Comparison of ENCODE assay signal across 25 cellular contexts in genomic region chr6:57278570-57278969, GRCh38.
"Had no signal": no experiment of that assay in that cellular context is flagged by ENCODE, and none has a peak within 500 bp of the region (broad histone marks: within the 10 kb centered on the region; RNA-seq: fewer than 3 reads in every experiment).

No MANE protein-coding gene starts in this region.

- H3K27ac Mint-ChIP-seq: mesothelial cell of epicardium; naive B cell; natural killer cell; progenitor cell of endocrine pancreas; stimulated activated memory B cell treated with anti-CD40 and anti-IgM and Interleukin-4, amounts not matched to agents 10 μg/mL and 1 μg/mL and 100 μg/mL, for 72 hours; stimulated activated naive CD8-positive, alpha-beta T cell treated with anti-CD3 and anti-CD28 coated beads, Interleukin-15, amount 100 ng/mL, for 72 hours; type B pancreatic cell had no signal

- H3K4me3 ChIP-seq: heart right ventricle, hepatocyte, left ventricle myocardium inferior, lung, tibial nerve, vagina had no signal

- H3K27me3 ChIP-seq: hepatocyte, tibial nerve, vagina had no signal

- H2AFZ ChIP-seq: hepatocyte, parathyroid adenoma had no signal

- H3K4me1 Mint-ChIP-seq: naive B cell; natural killer cell; stimulated activated memory B cell treated with anti-CD40 and anti-IgM and Interleukin-4, amounts not matched to agents 10 μg/mL and 1 μg/mL and 100 μg/mL, for 72 hours; stimulated activated naive CD8-positive, alpha-beta T cell treated with anti-CD3 and anti-CD28 coated beads, Interleukin-15, amount 100 ng/mL, for 72 hours had no signal

- H3K9me3 Mint-ChIP-seq: naive B cell; natural killer cell; stimulated activated memory B cell treated with anti-CD40 and anti-IgM and Interleukin-4, amounts not matched to agents 10 μg/mL and 1 μg/mL and 100 μg/mL, for 72 hours; stimulated activated naive CD8-positive, alpha-beta T cell treated with anti-CD3 and anti-CD28 coated beads, Interleukin-15, amount 100 ng/mL, for 72 hours; type B pancreatic cell had no signal

- DNase-seq: heart right ventricle; islet precursor cell; left ventricle myocardium inferior; mesendoderm; naive B cell; natural killer cell; retina; right cardiac atrium; small intestine; stimulated activated CD4-positive, alpha-beta T cell treated with anti-CD3 and anti-CD28 coated beads, Interleukin-1b, Interleukin-23, amount 100 ng/mL, for 48 hours; stimulated activated CD4-positive, alpha-beta T cell treated with anti-CD3 and anti-CD28 coated beads, Interleukin-2, amount 100 ng/mL, for 48 hours; stimulated activated CD4-positive, alpha-beta T cell treated with anti-CD3 and anti-CD28 coated beads, Interleukin-4, amount 100 ng/mL, for 4 hours; stimulated activated CD8-positive, alpha-beta memory T cell treated with anti-CD3 and anti-CD28 coated beads, Interleukin-4, amount 100 ng/mL, for 48 hours; stimulated activated naive CD4-positive, alpha-beta T cell treated with Interleukin-2 at 50 U/mL for 16 hours; stimulated activated naive CD8-positive, alpha-beta T cell treated with anti-CD3 and anti-CD28 coated beads, Interleukin-15, amount 100 ng/mL, for 72 hours; substantia nigra had no signal

- H3K4me1 ChIP-seq: heart right ventricle, left ventricle myocardium inferior, parathyroid adenoma, tibial nerve had no signal

- H3K9me3 ChIP-seq: heart right ventricle, left ventricle myocardium inferior, tibial nerve, vagina had no signal

- H3K4me2 ChIP-seq: hepatocyte had no signal

- H3K36me3 Mint-ChIP-seq: mesothelial cell of epicardium; naive B cell; natural killer cell; stimulated activated memory B cell treated with anti-CD40 and anti-IgM and Interleukin-4, amounts not matched to agents 10 μg/mL and 1 μg/mL and 100 μg/mL, for 72 hours; type B pancreatic cell had no signal

- H3K79me2 ChIP-seq: hepatocyte, parathyroid adenoma had no signal

- H3K4me3 Mint-ChIP-seq: mesothelial cell of epicardium; naive B cell; natural killer cell; stimulated activated memory B cell treated with anti-CD40 and anti-IgM and Interleukin-4, amounts not matched to agents 10 μg/mL and 1 μg/mL and 100 μg/mL, for 72 hours; stimulated activated naive CD8-positive, alpha-beta T cell treated with anti-CD3 and anti-CD28 coated beads, Interleukin-15, amount 100 ng/mL, for 72 hours; type B pancreatic cell had no signal

- H3K9ac ChIP-seq: parathyroid adenoma had no signal

- H3K27ac ChIP-seq: heart right ventricle, hepatocyte, left ventricle myocardium inferior, parathyroid adenoma, tibial nerve, vagina had no signal

- H3K27me3 Mint-ChIP-seq: progenitor cell of endocrine pancreas had no signal

- H3K36me3 ChIP-seq: heart right ventricle, left ventricle myocardium inferior, tibial nerve, vagina had no signal
